32 cellular contexts compared by ENCODE assay signal in the genomic region with DNA sequence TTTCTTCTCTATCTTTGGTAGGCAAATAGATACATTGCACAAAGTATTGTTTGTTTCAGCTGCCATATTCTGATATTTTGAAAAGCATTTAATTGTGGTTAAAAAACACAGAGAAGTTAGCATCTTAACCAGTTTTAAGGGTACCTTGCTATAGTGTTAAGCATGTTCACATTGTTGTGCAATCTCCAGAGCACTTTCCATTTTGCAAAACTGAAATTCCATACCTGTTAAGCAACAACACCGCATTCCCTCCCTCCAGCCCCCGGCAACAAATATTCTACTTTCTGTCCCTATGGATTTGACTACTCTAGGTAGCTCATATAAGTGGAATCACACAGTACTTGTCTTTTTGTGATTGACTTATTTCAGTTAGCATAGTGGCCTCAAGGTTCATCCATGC.
"Had no signal": no experiment of that assay in that cellular context is flagged by ENCODE, and none has a peak within 500 bp of the region (broad histone marks: within the 10 kb centered on the region; RNA-seq: fewer than 3 reads in every experiment).

No MANE protein-coding gene starts in this region.

- FAIRE-seq: astrocyte, endometrium, endothelial cell of umbilical vein had no signal

- H3K27ac ChIP-seq: brain microvascular endothelial cell, cardiac muscle cell, colonic mucosa, foreskin keratinocyte, gastrocnemius medialis, heart left ventricle had no signal

- H3K27me3 ChIP-seq: brain microvascular endothelial cell, cardiac muscle cell, colonic mucosa, foreskin keratinocyte, gastrocnemius medialis, heart left ventricle had no signal

- H3K4me3 ChIP-seq: cardiac muscle cell, colonic mucosa, gastrocnemius medialis, heart left ventricle had no signal

- DNase-seq: activated CD4-positive, alpha-beta memory T cell treated with anti-CD3 and anti-CD28 coated beads for 36 hours; activated CD4-positive, alpha-beta T cell treated with anti-CD3 and anti-CD28 coated beads for 36 hours; activated CD4-positive, alpha-beta T cell treated with anti-CD3 and anti-CD28 coated beads, Interleukin-2, amount 10 ng/mL, durations not matched to agents 24 days and 14 days; activated CD4-positive, CD25-positive, alpha-beta regulatory T cell; activated CD4-positive, CD25-positive, alpha-beta regulatory T cell treated with anti-CD3 and anti-CD28 coated beads, Interleukin-2, amount 50 U/mL, for 72 hours; activated CD8-positive, alpha-beta memory T cell treated with anti-CD3 and anti-CD28 coated beads, Interleukin-2, amount 10 ng/mL, durations not matched to agents 7 days and 5 days; activated CD8-positive, alpha-beta memory T cell treated with anti-CD3 and anti-CD28 coated beads, Interleukin-2, amount 50 U/mL, for 48 hours; activated CD8-positive, alpha-beta T cell treated with anti-CD3 and anti-CD28 coated beads, Interleukin-2, amount 10 ng/mL, durations not matched to agents 7 days and 5 days; activated effector memory CD4-positive, alpha-beta T cell treated with Interleukin-2 at 50 U/mL for 16 hours; activated gamma-delta T cell treated with Interleukin-2 at 50 U/mL for 16 hours; activated naive CD4-positive, alpha-beta T cell treated with anti-CD3 and anti-CD28 coated beads, Interleukin-2, amount 50 U/mL, for 16 hours; activated naive CD4-positive, alpha-beta T cell treated with Interleukin-2 at 50 U/mL for 16 hours; activated T-cell treated with anti-CD3 and anti-CD28 coated beads for 4 hours; activated T-cell treated with anti-CD3 and anti-CD28 coated beads, Interleukin-2, amount 50 U/mL, for 24 hours; activated T-cell treated with anti-CD3 and anti-CD28 coated beads, Interleukin-2, amount 50 U/mL, for 72 hours; amniotic stem cell; anterior cingulate cortex; brain microvascular endothelial cell; central memory CD4-positive, alpha-beta T cell; cerebellar nuclear complex; colonic mucosa; effector CD8-positive, alpha-beta T cell; foreskin keratinocyte; gastrocnemius medialis; glutamatergic neuron; heart left ventricle; T-helper 2 cell had no signal

- H3K9me3 ChIP-seq: colonic mucosa, gastrocnemius medialis, heart left ventricle had no signal

- H3K4me1 ChIP-seq: colonic mucosa, gastrocnemius medialis had no signal

- ATAC-seq: activated CD4-positive, alpha-beta T cell treated with anti-CD3 and anti-CD28 coated beads for 36 hours; activated CD8-positive, alpha-beta memory T cell treated with anti-CD3 and anti-CD28 coated beads, Interleukin-2, amount 10 ng/mL, durations not matched to agents 7 days and 5 days; activated CD8-positive, alpha-beta T cell treated with anti-CD3 and anti-CD28 coated beads, Interleukin-2, amount 10 ng/mL, durations not matched to agents 7 days and 5 days; activated T-cell treated with anti-CD3 and anti-CD28 coated beads, Interleukin-2, amount 50 U/mL, for 72 hours; esophagus mucosa; foreskin keratinocyte; gastrocnemius medialis; heart left ventricle had no signal

- H3K36me3 ChIP-seq: brain microvascular endothelial cell, cardiac muscle cell, colonic mucosa, gastrocnemius medialis, heart left ventricle had no signal
